Comparison of ENCODE assay signal across 1 cellular context in the genomic region with DNA sequence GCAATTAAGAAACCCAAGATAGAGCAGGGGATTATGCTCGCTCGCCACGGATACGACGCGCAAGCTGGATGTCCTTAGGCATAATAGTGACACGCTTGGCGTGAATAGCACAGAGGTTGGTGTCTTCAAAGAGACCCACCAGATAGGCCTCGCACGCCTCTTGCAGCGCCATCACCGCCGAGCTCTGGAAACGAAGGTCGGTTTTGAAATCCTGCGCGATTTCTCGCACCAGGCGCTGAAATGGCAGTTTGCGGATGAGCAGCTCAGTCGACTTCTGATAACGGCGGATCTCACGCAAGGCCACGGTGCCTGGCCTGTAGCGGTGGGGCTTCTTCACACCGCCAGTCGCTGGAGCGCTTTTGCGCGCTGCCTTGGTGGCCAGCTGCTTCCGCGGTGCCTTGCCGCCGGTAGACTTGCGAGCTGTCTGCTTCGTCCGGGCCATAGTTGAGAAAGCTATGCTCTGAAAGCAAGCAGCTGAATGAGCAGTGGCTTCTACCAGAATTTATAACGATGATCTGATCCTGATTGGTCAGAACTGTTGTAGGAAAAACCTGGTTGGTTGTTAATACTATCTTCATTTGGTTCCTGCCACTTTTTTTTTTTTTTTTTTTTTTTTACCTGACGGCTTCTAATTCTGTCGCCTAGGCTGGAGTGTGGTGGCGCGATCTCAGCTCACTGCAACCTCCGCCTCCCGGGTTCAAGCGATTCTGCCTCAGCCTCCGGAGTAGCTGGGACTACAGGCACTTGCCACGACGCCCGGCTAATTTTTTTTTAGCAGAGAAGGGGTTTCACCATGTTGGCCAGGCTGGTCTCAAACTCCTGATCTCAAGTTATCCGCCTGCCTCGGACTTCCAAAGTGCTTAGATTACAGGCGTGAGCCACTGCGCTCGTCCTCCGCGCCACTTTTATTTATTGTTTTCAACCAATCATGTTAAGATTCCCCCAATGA.
TF ChIP-seq lines count a peak whose summit lies in the region.

No MANE protein-coding gene starts in this region.

TF ChIP-seq in K562, 482 proteins besides CTCF, POLR2A, EP300 and RAD21 (continued from another document and continues in another):
- TF ChIP-seq, protein P1, sequence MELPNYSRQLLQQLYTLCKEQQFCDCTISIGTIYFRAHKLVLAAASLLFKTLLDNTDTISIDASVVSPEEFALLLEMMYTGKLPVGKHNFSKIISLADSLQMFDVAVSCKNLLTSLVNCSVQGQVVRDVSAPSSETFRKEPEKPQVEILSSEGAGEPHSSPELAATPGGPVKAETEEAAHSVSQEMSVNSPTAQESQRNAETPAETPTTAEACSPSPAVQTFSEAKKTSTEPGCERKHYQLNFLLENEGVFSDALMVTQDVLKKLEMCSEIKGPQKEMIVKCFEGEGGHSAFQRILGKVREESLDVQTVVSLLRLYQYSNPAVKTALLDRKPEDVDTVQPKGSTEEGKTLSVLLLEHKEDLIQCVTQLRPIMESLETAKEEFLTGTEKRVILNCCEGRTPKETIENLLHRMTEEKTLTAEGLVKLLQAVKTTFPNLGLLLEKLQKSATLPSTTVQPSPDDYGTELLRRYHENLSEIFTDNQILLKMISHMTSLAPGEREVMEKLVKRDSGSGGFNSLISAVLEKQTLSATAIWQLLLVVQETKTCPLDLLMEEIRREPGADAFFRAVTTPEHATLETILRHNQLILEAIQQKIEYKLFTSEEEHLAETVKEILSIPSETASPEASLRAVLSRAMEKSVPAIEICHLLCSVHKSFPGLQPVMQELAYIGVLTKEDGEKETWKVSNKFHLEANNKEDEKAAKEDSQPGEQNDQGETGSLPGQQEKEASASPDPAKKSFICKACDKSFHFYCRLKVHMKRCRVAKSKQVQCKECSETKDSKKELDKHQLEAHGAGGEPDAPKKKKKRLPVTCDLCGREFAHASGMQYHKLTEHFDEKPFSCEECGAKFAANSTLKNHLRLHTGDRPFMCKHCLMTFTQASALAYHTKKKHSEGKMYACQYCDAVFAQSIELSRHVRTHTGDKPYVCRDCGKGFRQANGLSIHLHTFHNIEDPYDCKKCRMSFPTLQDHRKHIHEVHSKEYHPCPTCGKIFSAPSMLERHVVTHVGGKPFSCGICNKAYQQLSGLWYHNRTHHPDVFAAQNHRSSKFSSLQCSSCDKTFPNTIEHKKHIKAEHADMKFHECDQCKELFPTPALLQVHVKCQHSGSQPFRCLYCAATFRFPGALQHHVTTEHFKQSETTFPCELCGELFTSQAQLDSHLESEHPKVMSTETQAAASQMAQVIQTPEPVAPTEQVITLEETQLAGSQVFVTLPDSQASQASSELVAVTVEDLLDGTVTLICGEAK (IDR thresholded peaks at IDR 0.05), result no peak
- TF ChIP-seq, protein P1 (CRISPR knock-in tag; IDR thresholded peaks at IDR 0.05), result 0 out of 2 replicates have a peak, but pooled peaks have one; percentile 20
- no peak for TF ChIP-seq MTF1 (CRISPR knock-in tag; IDR thresholded peaks at IDR 0.05; ENCODE audit: borderline replicate concordance)
- TF ChIP-seq, protein P2, sequence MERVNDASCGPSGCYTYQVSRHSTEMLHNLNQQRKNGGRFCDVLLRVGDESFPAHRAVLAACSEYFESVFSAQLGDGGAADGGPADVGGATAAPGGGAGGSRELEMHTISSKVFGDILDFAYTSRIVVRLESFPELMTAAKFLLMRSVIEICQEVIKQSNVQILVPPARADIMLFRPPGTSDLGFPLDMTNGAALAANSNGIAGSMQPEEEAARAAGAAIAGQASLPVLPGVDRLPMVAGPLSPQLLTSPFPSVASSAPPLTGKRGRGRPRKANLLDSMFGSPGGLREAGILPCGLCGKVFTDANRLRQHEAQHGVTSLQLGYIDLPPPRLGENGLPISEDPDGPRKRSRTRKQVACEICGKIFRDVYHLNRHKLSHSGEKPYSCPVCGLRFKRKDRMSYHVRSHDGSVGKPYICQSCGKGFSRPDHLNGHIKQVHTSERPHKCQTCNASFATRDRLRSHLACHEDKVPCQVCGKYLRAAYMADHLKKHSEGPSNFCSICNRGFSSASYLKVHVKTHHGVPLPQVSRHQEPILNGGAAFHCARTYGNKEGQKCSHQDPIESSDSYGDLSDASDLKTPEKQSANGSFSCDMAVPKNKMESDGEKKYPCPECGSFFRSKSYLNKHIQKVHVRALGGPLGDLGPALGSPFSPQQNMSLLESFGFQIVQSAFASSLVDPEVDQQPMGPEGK (CRISPR knock-in tag; IDR thresholded peaks at IDR 0.05; ENCODE audit: borderline replicate concordance), result 0 out of 2 replicates have a peak, but pooled peaks have one; percentile 12
- peak; percentile 65 for TF ChIP-seq ATF7 (IDR thresholded peaks at IDR 0.05)
- TF ChIP-seq, protein P3, sequence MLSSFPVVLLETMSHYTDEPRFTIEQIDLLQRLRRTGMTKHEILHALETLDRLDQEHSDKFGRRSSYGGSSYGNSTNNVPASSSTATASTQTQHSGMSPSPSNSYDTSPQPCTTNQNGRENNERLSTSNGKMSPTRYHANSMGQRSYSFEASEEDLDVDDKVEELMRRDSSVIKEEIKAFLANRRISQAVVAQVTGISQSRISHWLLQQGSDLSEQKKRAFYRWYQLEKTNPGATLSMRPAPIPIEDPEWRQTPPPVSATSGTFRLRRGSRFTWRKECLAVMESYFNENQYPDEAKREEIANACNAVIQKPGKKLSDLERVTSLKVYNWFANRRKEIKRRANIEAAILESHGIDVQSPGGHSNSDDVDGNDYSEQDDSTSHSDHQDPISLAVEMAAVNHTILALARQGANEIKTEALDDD (IDR thresholded peaks at IDR 0.05), result peak; percentile 44; the same call in 1 of the 2 replicates
- no peak for TF ChIP-seq ZFP1 (CRISPR knock-in tag; IDR thresholded peaks at IDR 0.05)
- peak; percentile 72 for TF ChIP-seq TAF9B (IDR thresholded peaks at IDR 0.05; ENCODE audit: partially characterized antibody)
- peak; percentile 32 for TF ChIP-seq TEAD4 (IDR thresholded peaks at IDR 0.05; ENCODE audit: low read length)
- no peak for TF ChIP-seq TEAD4 (CRISPR knock-in tag; IDR thresholded peaks at IDR 0.05; ENCODE audit: borderline replicate concordance)
- TF ChIP-seq, protein P4, sequence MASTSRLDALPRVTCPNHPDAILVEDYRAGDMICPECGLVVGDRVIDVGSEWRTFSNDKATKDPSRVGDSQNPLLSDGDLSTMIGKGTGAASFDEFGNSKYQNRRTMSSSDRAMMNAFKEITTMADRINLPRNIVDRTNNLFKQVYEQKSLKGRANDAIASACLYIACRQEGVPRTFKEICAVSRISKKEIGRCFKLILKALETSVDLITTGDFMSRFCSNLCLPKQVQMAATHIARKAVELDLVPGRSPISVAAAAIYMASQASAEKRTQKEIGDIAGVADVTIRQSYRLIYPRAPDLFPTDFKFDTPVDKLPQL (IDR thresholded peaks at IDR 0.05; ENCODE audit: extremely low read depth, insufficient read length), result peak; percentile 77
- TF ChIP-seq MCM5 (IDR thresholded peaks at IDR 0.05; ENCODE audit: low read depth), result no peak
- TF ChIP-seq ZSCAN29 (IDR thresholded peaks at IDR 0.05), result no peak
- peak; percentile 67 for TF ChIP-seq NFYB (IDR thresholded peaks at IDR 0.05; ENCODE audit: extremely low read depth, insufficient read length)
- 0 out of 2 replicates have a peak, but pooled peaks have one; percentile 8 for TF ChIP-seq ZNF589 (CRISPR knock-in tag; IDR thresholded peaks at IDR 0.05; ENCODE audit: low read depth)
- no peak for TF ChIP-seq CBFA2T2 (conservative IDR thresholded peaks at IDR 0.05)
- no peak for TF ChIP-seq MCM3 (IDR thresholded peaks at IDR 0.05)
- TF ChIP-seq KDM5B (IDR thresholded peaks at IDR 0.05; ENCODE audit: insufficient replicate concordance, low read depth, low read length), result peak; percentile 98
- TF ChIP-seq ZNF174 (CRISPR knock-in tag; IDR thresholded peaks at IDR 0.05), result no peak
- TF ChIP-seq, protein P5, sequence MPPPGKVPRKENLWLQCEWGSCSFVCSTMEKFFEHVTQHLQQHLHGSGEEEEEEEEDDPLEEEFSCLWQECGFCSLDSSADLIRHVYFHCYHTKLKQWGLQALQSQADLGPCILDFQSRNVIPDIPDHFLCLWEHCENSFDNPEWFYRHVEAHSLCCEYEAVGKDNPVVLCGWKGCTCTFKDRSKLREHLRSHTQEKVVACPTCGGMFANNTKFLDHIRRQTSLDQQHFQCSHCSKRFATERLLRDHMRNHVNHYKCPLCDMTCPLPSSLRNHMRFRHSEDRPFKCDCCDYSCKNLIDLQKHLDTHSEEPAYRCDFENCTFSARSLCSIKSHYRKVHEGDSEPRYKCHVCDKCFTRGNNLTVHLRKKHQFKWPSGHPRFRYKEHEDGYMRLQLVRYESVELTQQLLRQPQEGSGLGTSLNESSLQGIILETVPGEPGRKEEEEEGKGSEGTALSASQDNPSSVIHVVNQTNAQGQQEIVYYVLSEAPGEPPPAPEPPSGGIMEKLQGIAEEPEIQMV (tag; conservative IDR thresholded peaks at IDR 0.05; ENCODE audit: low read depth), result no peak
- TF ChIP-seq FOXK2 (conservative IDR thresholded peaks at IDR 0.05 in 1 of 2, IDR thresholded peaks at IDR 0.05 in 1 of 2; ENCODE audit: low read depth in 2 of 2), result no peak
- TF ChIP-seq ARHGAP35 (IDR thresholded peaks at IDR 0.05; ENCODE audit: partially characterized antibody), result peak; percentile 47
- TF ChIP-seq, protein P6, sequence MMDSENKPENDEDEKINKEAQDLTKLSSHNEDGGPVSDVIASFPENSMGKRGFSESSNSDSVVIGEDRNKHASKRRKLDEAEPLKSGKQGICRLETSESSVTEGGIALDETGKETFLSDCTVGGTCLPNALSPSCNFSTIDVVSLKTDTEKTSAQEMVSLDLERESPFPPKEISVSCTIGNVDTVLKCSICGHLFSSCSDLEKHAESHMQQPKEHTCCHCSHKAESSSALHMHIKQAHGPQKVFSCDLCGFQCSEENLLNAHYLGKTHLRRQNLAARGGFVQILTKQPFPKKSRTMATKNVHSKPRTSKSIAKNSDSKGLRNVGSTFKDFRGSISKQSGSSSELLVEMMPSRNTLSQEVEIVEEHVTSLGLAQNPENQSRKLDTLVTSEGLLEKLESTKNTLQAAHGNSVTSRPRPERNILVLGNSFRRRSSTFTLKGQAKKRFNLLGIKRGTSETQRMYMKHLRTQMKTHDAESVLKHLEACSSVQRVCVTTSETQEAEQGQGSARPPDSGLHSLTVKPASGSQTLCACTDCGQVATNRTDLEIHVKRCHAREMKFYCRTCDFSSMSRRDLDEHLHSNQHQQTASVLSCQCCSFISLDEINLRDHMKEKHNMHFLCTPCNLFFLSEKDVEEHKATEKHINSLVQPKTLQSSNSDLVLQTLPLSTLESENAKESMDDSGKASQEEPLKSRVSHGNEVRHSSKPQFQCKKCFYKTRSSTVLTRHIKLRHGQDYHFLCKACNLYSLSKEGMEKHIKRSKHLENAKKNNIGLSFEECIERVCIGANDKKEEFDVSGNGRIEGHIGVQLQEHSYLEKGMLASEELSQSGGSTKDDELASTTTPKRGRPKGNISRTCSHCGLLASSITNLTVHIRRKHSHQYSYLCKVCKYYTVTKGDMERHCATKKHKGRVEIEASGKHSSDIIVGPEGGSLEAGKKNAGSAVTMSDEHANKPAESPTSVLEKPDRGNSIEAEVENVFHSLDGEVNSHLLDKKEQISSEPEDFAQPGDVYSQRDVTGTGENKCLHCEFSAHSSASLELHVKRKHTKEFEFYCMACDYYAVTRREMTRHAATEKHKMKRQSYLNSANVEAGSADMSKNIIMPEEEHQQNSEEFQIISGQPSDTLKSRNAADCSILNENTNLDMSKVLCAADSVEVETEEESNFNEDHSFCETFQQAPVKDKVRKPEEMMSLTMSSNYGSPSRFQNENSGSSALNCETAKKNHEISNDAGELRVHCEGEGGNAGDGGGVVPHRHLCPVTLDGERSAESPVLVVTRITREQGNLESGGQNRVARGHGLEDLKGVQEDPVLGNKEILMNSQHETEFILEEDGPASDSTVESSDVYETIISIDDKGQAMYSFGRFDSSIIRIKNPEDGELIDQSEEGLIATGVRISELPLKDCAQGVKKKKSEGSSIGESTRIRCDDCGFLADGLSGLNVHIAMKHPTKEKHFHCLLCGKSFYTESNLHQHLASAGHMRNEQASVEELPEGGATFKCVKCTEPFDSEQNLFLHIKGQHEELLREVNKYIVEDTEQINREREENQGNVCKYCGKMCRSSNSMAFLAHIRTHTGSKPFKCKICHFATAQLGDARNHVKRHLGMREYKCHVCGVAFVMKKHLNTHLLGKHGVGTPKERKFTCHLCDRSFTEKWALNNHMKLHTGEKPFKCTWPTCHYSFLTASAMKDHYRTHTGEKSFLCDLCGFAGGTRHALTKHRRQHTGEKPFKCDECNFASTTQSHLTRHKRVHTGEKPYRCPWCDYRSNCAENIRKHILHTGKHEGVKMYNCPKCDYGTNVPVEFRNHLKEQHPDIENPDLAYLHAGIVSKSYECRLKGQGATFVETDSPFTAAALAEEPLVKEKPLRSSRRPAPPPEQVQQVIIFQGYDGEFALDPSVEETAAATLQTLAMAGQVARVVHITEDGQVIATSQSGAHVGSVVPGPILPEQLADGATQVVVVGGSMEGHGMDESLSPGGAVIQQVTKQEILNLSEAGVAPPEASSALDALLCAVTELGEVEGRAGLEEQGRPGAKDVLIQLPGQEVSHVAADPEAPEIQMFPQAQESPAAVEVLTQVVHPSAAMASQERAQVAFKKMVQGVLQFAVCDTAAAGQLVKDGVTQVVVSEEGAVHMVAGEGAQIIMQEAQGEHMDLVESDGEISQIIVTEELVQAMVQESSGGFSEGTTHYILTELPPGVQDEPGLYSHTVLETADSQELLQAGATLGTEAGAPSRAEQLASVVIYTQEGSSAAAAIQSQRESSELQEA (IDR thresholded peaks at IDR 0.05; ENCODE audit: low read depth), result no peak
- TF ChIP-seq ETV1 (tag; conservative IDR thresholded peaks at IDR 0.05; ENCODE audit: low read depth), result no peak; the same call in 1 of the 2 replicates
- peak; percentile 73 for TF ChIP-seq CTBP1 (IDR thresholded peaks at IDR 0.05; ENCODE audit: borderline replicate concordance)
- peak; percentile 78; the same call in 1 of the 2 replicates for TF ChIP-seq ZNF644 (tag; IDR thresholded peaks at IDR 0.05; ENCODE audit: low read depth)
- TF ChIP-seq MED1 (CRISPR knock-in tag; IDR thresholded peaks at IDR 0.05; ENCODE audit: borderline replicate concordance), result peak; percentile 93; the same call in 1 of the 2 replicates
- TF ChIP-seq SMARCE1 (IDR thresholded peaks at IDR 0.05), result peak; percentile 26
- TF ChIP-seq RCOR1 (IDR thresholded peaks at IDR 0.05; ENCODE audit: borderline replicate concordance in 1 of 2, low read depth in 2 of 2, low read length in 2 of 2), result peak in 1 of 2 experiments; percentile 5; a peak in 1 of 4 replicates
